Comparison of ENCODE assay signal across 33 cellular contexts in the genomic region with DNA sequence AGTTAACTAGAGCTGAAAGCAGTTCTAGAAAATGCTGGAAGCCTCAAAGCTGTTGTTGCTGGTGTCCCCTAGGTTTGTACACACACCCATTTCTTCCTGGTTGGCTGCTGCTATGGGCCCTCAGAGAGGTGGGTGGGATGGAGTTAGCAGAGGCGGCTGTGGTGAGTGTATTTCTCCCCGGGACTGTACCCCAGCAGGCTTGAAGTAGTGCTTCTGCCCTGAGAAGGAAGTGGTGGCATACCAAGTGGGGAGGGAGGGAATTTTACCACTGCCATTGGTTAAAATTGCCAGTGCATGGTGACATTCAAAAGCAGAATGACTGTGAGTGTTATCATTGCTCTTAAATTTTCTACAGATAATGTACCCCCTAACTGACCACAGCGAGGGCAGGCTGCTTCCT.
DNase-seq lines count a peak whose midpoint lies in the region; ATAC-seq and TF ChIP-seq lines count a peak whose summit lies in the region.
"Had no signal": no experiment of that assay in that cellular context is flagged by ENCODE, and none has a peak within 500 bp of the region (broad histone marks: within the 10 kb centered on the region; RNA-seq: fewer than 3 reads in every experiment).

No MANE protein-coding gene starts in this region.

- CTCF ChIA-PET in activated CD4-positive, alpha-beta memory T cell treated with anti-CD3 and anti-CD28 coated beads for 36 hours (lab: Charles Lee): no interaction called here
- CTCF ChIA-PET in activated CD4-positive, alpha-beta memory T cell treated with anti-CD3 and anti-CD28 coated beads, Interleukin-2, amount 10 ng/mL, durations not matched to agents 7 days and 5 days (lab: Charles Lee): no interaction called here

- ATAC-seq in activated naive CD8-positive, alpha-beta T cell treated with anti-CD3 and anti-CD28 coated beads, Interleukin-2, amount 50 U/mL, for 24 hours: peak; percentile 90
- peak; percentile 95 to 96 for ATAC-seq in stimulated activated naive B cell treated with anti-CD40 and anti-IgM and Interleukin-4, amounts not matched to agents 10 μg/mL and 1 μg/mL and 100 μg/mL, for 72 hours (replicated peaks)
- ATAC-seq in GM18511 (IDR thresholded peaks at IDR 0.05; ENCODE audit: unreplicated experiment): no peak
- ATAC-seq: esophagus mucosa, gastrocnemius medialis, sciatic nerve had no signal

- no peak overlapping the region for H3K4me3 Mint-ChIP-seq in activated CD4-positive, alpha-beta memory T cell treated with anti-CD3 and anti-CD28 coated beads for 36 hours
- H3K4me3 Mint-ChIP-seq in activated CD4-positive, alpha-beta memory T cell treated with anti-CD3 and anti-CD28 coated beads, Interleukin-2, amount 10 ng/mL, durations not matched to agents 7 days and 5 days: no peak overlapping the region
- no peak overlapping the region for H3K4me3 Mint-ChIP-seq in activated naive CD8-positive, alpha-beta T cell treated with anti-CD3 and anti-CD28 coated beads, Interleukin-2, amount 50 U/mL, for 24 hours
- H3K4me3 Mint-ChIP-seq in stimulated activated naive B cell treated with anti-CD40 and anti-IgM and Interleukin-4, amounts not matched to agents 10 μg/mL and 1 μg/mL and 100 μg/mL, for 72 hours: no peak overlapping the region
- H3K4me3 Mint-ChIP-seq: dendritic cell treated with granulocyte-macrophage colony-stimulating factor and Interleukin-4, amounts not matched to agents 40 ng/mL and 50 ng/mL, for 4 days; endodermal cell; memory B cell had no signal

- H3K4me3 ChIP-seq in HL-60 (replicated peaks; ENCODE audit: insufficient read depth, low read length) (no peak overlapping the region), testis (no peak overlapping the region)
- H3K4me3 ChIP-seq: gastrocnemius medialis, HAP-1, prostate gland, SJCRH30, thyroid gland had no signal

- H3K27me3 Mint-ChIP-seq in activated CD4-positive, alpha-beta memory T cell treated with anti-CD3 and anti-CD28 coated beads for 36 hours: no peaks in the 10 kb centered on the region
- H3K27me3 Mint-ChIP-seq in activated CD4-positive, alpha-beta memory T cell treated with anti-CD3 and anti-CD28 coated beads, Interleukin-2, amount 10 ng/mL, durations not matched to agents 7 days and 5 days: no peaks in the 10 kb centered on the region
- no peaks in the 10 kb centered on the region for H3K27me3 Mint-ChIP-seq in activated naive CD8-positive, alpha-beta T cell treated with anti-CD3 and anti-CD28 coated beads, Interleukin-2, amount 50 U/mL, for 24 hours
- H3K27me3 Mint-ChIP-seq in stimulated activated naive B cell treated with anti-CD40 and anti-IgM and Interleukin-4, amounts not matched to agents 10 μg/mL and 1 μg/mL and 100 μg/mL, for 72 hours: no peaks in the 10 kb centered on the region
- H3K27me3 Mint-ChIP-seq: dendritic cell treated with granulocyte-macrophage colony-stimulating factor and Interleukin-4, amounts not matched to agents 40 ng/mL and 50 ng/mL, for 4 days; memory B cell had no signal

- no peaks in the 10 kb centered on the region for H3K9me3 Mint-ChIP-seq in activated CD4-positive, alpha-beta memory T cell treated with anti-CD3 and anti-CD28 coated beads for 36 hours
- H3K9me3 Mint-ChIP-seq in activated CD4-positive, alpha-beta memory T cell treated with anti-CD3 and anti-CD28 coated beads, Interleukin-2, amount 10 ng/mL, durations not matched to agents 7 days and 5 days: no peaks in the 10 kb centered on the region
- H3K9me3 Mint-ChIP-seq in activated naive CD8-positive, alpha-beta T cell treated with anti-CD3 and anti-CD28 coated beads, Interleukin-2, amount 50 U/mL, for 24 hours: no peaks in the 10 kb centered on the region
- H3K9me3 Mint-ChIP-seq in stimulated activated naive B cell treated with anti-CD40 and anti-IgM and Interleukin-4, amounts not matched to agents 10 μg/mL and 1 μg/mL and 100 μg/mL, for 72 hours: no peaks in the 10 kb centered on the region
- H3K9me3 Mint-ChIP-seq: activated T-helper 2 cell treated with anti-CD3 and anti-CD28 coated beads, Interferon-gamma antibody, Interleukin-2, Interleukin-4, amounts not matched to agents 10 μg/mL and 5 μg/mL and 100 μg/mL, durations not matched to agents 14 hours and 24 hours and 36 hours; dendritic cell treated with granulocyte-macrophage colony-stimulating factor and Interleukin-4, amounts not matched to agents 40 ng/mL and 50 ng/mL, for 4 days; endodermal cell; memory B cell had no signal

- H3K36me3 ChIP-seq in testis (ENCODE audit: low read depth, missing control alignments): no peaks in the 10 kb centered on the region
- H3K36me3 ChIP-seq: gastrocnemius medialis, HAP-1, prostate gland, SJCRH30, thyroid gland had no signal

- intact Hi-C loops in activated CD4-positive, alpha-beta memory T cell treated with anti-CD3 and anti-CD28 coated beads for 36 hours (cut with micrococcal nuclease): no loop called here
- intact Hi-C loops in testis (cut with DNase I; ENCODE audit: low total_unique reads): no loop called here

- no peaks in the 10 kb centered on the region for H3K36me3 Mint-ChIP-seq in activated CD4-positive, alpha-beta memory T cell treated with anti-CD3 and anti-CD28 coated beads for 36 hours
- no peaks in the 10 kb centered on the region for H3K36me3 Mint-ChIP-seq in activated CD4-positive, alpha-beta memory T cell treated with anti-CD3 and anti-CD28 coated beads, Interleukin-2, amount 10 ng/mL, durations not matched to agents 7 days and 5 days (ENCODE audit: low read depth)
- no peaks in the 10 kb centered on the region for H3K36me3 Mint-ChIP-seq in activated naive CD8-positive, alpha-beta T cell treated with anti-CD3 and anti-CD28 coated beads, Interleukin-2, amount 50 U/mL, for 24 hours (ENCODE audit: low read depth)
- H3K36me3 Mint-ChIP-seq in stimulated activated naive B cell treated with anti-CD40 and anti-IgM and Interleukin-4, amounts not matched to agents 10 μg/mL and 1 μg/mL and 100 μg/mL, for 72 hours: no peaks in the 10 kb centered on the region
- H3K36me3 Mint-ChIP-seq: memory B cell had no signal

- H3K27ac ChIP-seq in HL-60 (replicated peaks) (peak overlapping the region; percentile 68), testis (no peak overlapping the region)
- H3K27ac ChIP-seq: gastrocnemius medialis, KMS-11, prostate gland, SJCRH30, thyroid gland had no signal

- H3K4me1 ChIP-seq in testis: no peaks in the 10 kb centered on the region
- H3K4me1 ChIP-seq: gastrocnemius medialis, HAP-1, prostate gland, SJCRH30, thyroid gland had no signal

- H3K4me1 Mint-ChIP-seq in activated CD4-positive, alpha-beta memory T cell treated with anti-CD3 and anti-CD28 coated beads for 36 hours (ENCODE audit: low read depth): no peaks in the 10 kb centered on the region
- no peaks in the 10 kb centered on the region for H3K4me1 Mint-ChIP-seq in activated CD4-positive, alpha-beta memory T cell treated with anti-CD3 and anti-CD28 coated beads, Interleukin-2, amount 10 ng/mL, durations not matched to agents 7 days and 5 days
- peaks cover 17% of the 10 kb centered on the region for H3K4me1 Mint-ChIP-seq in activated naive CD8-positive, alpha-beta T cell treated with anti-CD3 and anti-CD28 coated beads, Interleukin-2, amount 50 U/mL, for 24 hours
- peaks cover 8 to 17% of the 10 kb centered on the region in 2 donors for H3K4me1 Mint-ChIP-seq in stimulated activated naive B cell treated with anti-CD40 and anti-IgM and Interleukin-4, amounts not matched to agents 10 μg/mL and 1 μg/mL and 100 μg/mL, for 72 hours
- H3K4me1 Mint-ChIP-seq: memory B cell had no signal

- no peaks in the 10 kb centered on the region for H3K27me3 ChIP-seq in HL-60 (ENCODE audit: insufficient read depth, poor library complexity, severe bottlenecking)
- H3K27me3 ChIP-seq in testis: no peaks in the 10 kb centered on the region
- H3K27me3 ChIP-seq: gastrocnemius medialis, thyroid gland had no signal

- POLR2A ChIA-PET in activated CD4-positive, alpha-beta memory T cell treated with anti-CD3 and anti-CD28 coated beads for 36 hours (lab: Charles Lee): no interaction called here
- POLR2A ChIA-PET in activated CD4-positive, alpha-beta memory T cell treated with anti-CD3 and anti-CD28 coated beads, Interleukin-2, amount 10 ng/mL, durations not matched to agents 7 days and 5 days (lab: Charles Lee): no interaction called here

- 86 to 91% methylated on average over 3 of the region's 3 CpGs for WGBS in testis, 2 donors

- TF ChIP-seq POLR2A in testis (IDR thresholded peaks at IDR 0.05): no peak

- no peaks in the 10 kb centered on the region for H3K9me3 ChIP-seq in testis
- H3K9me3 ChIP-seq: gastrocnemius medialis, HAP-1, prostate gland, SJCRH30, thyroid gland had no signal

- DNase-seq in activated CD4-positive, alpha-beta memory T cell treated with anti-CD3 and anti-CD28 coated beads for 36 hours: peak; percentile 16
- no peak for DNase-seq in activated CD4-positive, alpha-beta memory T cell treated with anti-CD3 and anti-CD28 coated beads, Interleukin-2, amount 10 ng/mL, durations not matched to agents 7 days and 5 days
- DNase-seq in HL-60 (ENCODE audit: low read depth in 1 of 2, low spot score in 1 of 2) (peak in 1 of 2 experiments; percentile 66), foreskin melanocyte (no peak), testis (no peak)
- DNase-seq in activated naive CD8-positive, alpha-beta T cell treated with anti-CD3 and anti-CD28 coated beads, Interleukin-2, amount 50 U/mL, for 24 hours: peak; percentile 20
- DNase-seq in stimulated activated naive B cell treated with anti-CD40 and anti-IgM and Interleukin-4, amounts not matched to agents 10 μg/mL and 1 μg/mL and 100 μg/mL, for 72 hours: peak; percentile 26
- DNase-seq: activated CD4-positive, CD25-positive, alpha-beta regulatory T cell treated with anti-CD3 and anti-CD28 coated beads, Interleukin-2, amount 50 U/mL, for 72 hours; central memory CD4-positive, alpha-beta T cell; DMS79; endodermal cell; gastrocnemius medialis; GF-D8; hippocampal formation; MM.1S; NCI-H1417 treated with DMSO at 0.1 percent for 48 hours; NCI-H2081; NCI-H2227 treated with DMSO at 0.1 percent for 48 hours; NCI-H69; SJCRH30; stimulated activated CD4-positive, alpha-beta T cell treated with anti-CD3 and anti-CD28 coated beads, Interleukin-12 subunit alpha, Interleukin-12 subunit beta, amount 100 ng/mL, for 4 hours; stimulated activated CD4-positive, alpha-beta T cell treated with anti-CD3 and anti-CD28 coated beads, Interleukin-4, amount 100 ng/mL, for 24 hours; stimulated activated naive CD4-positive, alpha-beta T cell treated with Interleukin-2 at 50 U/mL for 16 hours; thyroid gland had no signal

- no peak for TF ChIP-seq CTCF in HL-60 (IDR thresholded peaks at IDR 0.05; ENCODE audit: insufficient read depth, low read length)
- no peak for TF ChIP-seq CTCF in testis (IDR thresholded peaks at IDR 0.05)

- no peak overlapping the region for H3K27ac Mint-ChIP-seq in activated CD4-positive, alpha-beta memory T cell treated with anti-CD3 and anti-CD28 coated beads for 36 hours
- H3K27ac Mint-ChIP-seq in activated CD4-positive, alpha-beta memory T cell treated with anti-CD3 and anti-CD28 coated beads, Interleukin-2, amount 10 ng/mL, durations not matched to agents 7 days and 5 days: no peak overlapping the region
- H3K27ac Mint-ChIP-seq in activated naive CD8-positive, alpha-beta T cell treated with anti-CD3 and anti-CD28 coated beads, Interleukin-2, amount 50 U/mL, for 24 hours: peak overlapping the region; percentile 26
- H3K27ac Mint-ChIP-seq in stimulated activated naive B cell treated with anti-CD40 and anti-IgM and Interleukin-4, amounts not matched to agents 10 μg/mL and 1 μg/mL and 100 μg/mL, for 72 hours: no peak overlapping the region
- H3K27ac Mint-ChIP-seq: activated T-helper 2 cell treated with anti-CD3 and anti-CD28 coated beads, Interferon-gamma antibody, Interleukin-2, Interleukin-4, amounts not matched to agents 10 μg/mL and 5 μg/mL and 100 μg/mL, durations not matched to agents 14 hours and 24 hours and 36 hours; dendritic cell treated with granulocyte-macrophage colony-stimulating factor and Interleukin-4, amounts not matched to agents 40 ng/mL and 50 ng/mL, for 4 days; endodermal cell; memory B cell had no signal

Comparison
In these comparisons a context has a peak if more than half of its experiments do, and no peak if none do; other contexts are left out.
1. DNase-seq: peak in activated CD4-positive, alpha-beta memory T cell treated with anti-CD3 and anti-CD28 coated beads for 36 hours (single experiment), activated naive CD8-positive, alpha-beta T cell treated with anti-CD3 and anti-CD28 coated beads, Interleukin-2, amount 50 U/mL, for 24 hours (single experiment) and stimulated activated naive B cell treated with anti-CD40 and anti-IgM and Interleukin-4, amounts not matched to agents 10 μg/mL and 1 μg/mL and 100 μg/mL, for 72 hours (single experiment); none in activated CD4-positive, alpha-beta memory T cell treated with anti-CD3 and anti-CD28 coated beads, Interleukin-2, amount 10 ng/mL, durations not matched to agents 7 days and 5 days (single experiment), foreskin melanocyte (single experiment) and testis (single experiment).